In genomic region chr14:49634547-49635334, GRCh38 we compare ENCODE assay signal across 8 cellular contexts. TPM values are rescaled to one million over a fixed set of nuclear protein-coding genes. Genes with fewer than 3 reads are reported as not detected.
DNase-seq lines count a peak whose midpoint lies in the region; ATAC-seq and FAIRE-seq lines count a peak whose summit lies in the region.

DNAAF2 (minus strand) TSS chr14:49635244; CDS start chr14:49635149, 95 bp downstream.

- H3K4me1 ChIP-seq in ectodermal cell (ENCODE audit: control insufficient read depth, insufficient read depth, low read length), result peaks cover 3% of the 10 kb centered on the region

- H3K9me3 ChIP-seq in ectodermal cell (ENCODE audit: control insufficient read depth, low read length), result no peaks in the 10 kb centered on the region

- peaks cover 38% of the 10 kb centered on the region for H3K36me3 Mint-ChIP-seq in activated CD8-positive, alpha-beta T cell treated with anti-CD3 and anti-CD28 coated beads, Interleukin-2, amount 10 ng/mL, durations not matched to agents 7 days and 5 days (ENCODE audit: low read depth)

- FAIRE-seq in GM19239 (lab: Jason Lieb, UNC), result no peak

- ATAC-seq in HG03432 (IDR thresholded peaks at IDR 0.05; ENCODE audit: unreplicated experiment), result peak; percentile 30
- ATAC-seq in activated CD8-positive, alpha-beta T cell treated with anti-CD3 and anti-CD28 coated beads, Interleukin-2, amount 10 ng/mL, durations not matched to agents 7 days and 5 days, result peak; percentile 48

- no peaks in the 10 kb centered on the region for H3K9me3 Mint-ChIP-seq in activated CD8-positive, alpha-beta T cell treated with anti-CD3 and anti-CD28 coated beads, Interleukin-2, amount 10 ng/mL, durations not matched to agents 7 days and 5 days (ENCODE audit: insufficient read depth)

- POLR2A ChIA-PET in activated CD8-positive, alpha-beta T cell treated with anti-CD3 and anti-CD28 coated beads, Interleukin-2, amount 10 ng/mL, durations not matched to agents 7 days and 5 days (lab: Charles Lee), result interaction anchor here (0.6 to 2.9 kb wide), 19 partner anchors 13 to 677 kb away, joined by 3 to 66 read pairs (median 3); partner anchors contain the start of genes DMAC2L, KLHDC1, KLHDC2 and L2HGDH

- DNase-seq in Ammon's horn (ENCODE audit: low spot score) (peak; percentile 62), GM19239 (ENCODE audit: insufficient read length, low spot score) (peak; percentile 23), NCI-H510A treated with DMSO at 0.1 percent for 48 hours (lab: John Stamatoyannopoulos, UW) (peak; percentile 68), medulla oblongata (ENCODE audit: extremely low spot score) (peak; percentile 40)
- DNase-seq in activated CD8-positive, alpha-beta T cell treated with anti-CD3 and anti-CD28 coated beads, Interleukin-2, amount 10 ng/mL, durations not matched to agents 7 days and 5 days, result peak; percentile 73
- DNase-seq in stimulated activated CD8-positive, alpha-beta memory T cell treated with anti-CD3 and anti-CD28 coated beads, Interleukin-15, amount 100 ng/mL, for 4 hours (ENCODE audit: low read depth in 2 of 2), result peak; percentile 39 to 43

- H3K27ac ChIP-seq in ectodermal cell (ENCODE audit: insufficient read depth, low read depth, low read length, poor library complexity, severe bottlenecking), result peak within 1 kb of the TSS; percentile 98

- peak within 1 kb of the TSS; percentile 86 for H3K4me3 Mint-ChIP-seq in activated CD8-positive, alpha-beta T cell treated with anti-CD3 and anti-CD28 coated beads, Interleukin-2, amount 10 ng/mL, durations not matched to agents 7 days and 5 days

- no peaks in the 10 kb centered on the region for H3K36me3 ChIP-seq in ectodermal cell (ENCODE audit: control insufficient read depth, insufficient read depth, low read length)

- no peaks in the 10 kb centered on the region for H3K27me3 Mint-ChIP-seq in activated CD8-positive, alpha-beta T cell treated with anti-CD3 and anti-CD28 coated beads, Interleukin-2, amount 10 ng/mL, durations not matched to agents 7 days and 5 days (ENCODE audit: low read depth)

- peaks cover 47% of the 10 kb centered on the region for H3K4me1 Mint-ChIP-seq in activated CD8-positive, alpha-beta T cell treated with anti-CD3 and anti-CD28 coated beads, Interleukin-2, amount 10 ng/mL, durations not matched to agents 7 days and 5 days (ENCODE audit: low read depth)

- CTCF ChIA-PET in activated CD8-positive, alpha-beta T cell treated with anti-CD3 and anti-CD28 coated beads, Interleukin-2, amount 10 ng/mL, durations not matched to agents 7 days and 5 days (lab: Charles Lee), result interaction anchor here (0.8 to 5.0 kb wide), 27 partner anchors 8 to 257 kb away, joined by 3 to 118 read pairs (median 5); partner anchors contain the start of genes KLHDC1, KLHDC2, MGAT2 and NEMF

- no peaks in the 10 kb centered on the region for H3K27me3 ChIP-seq in ectodermal cell (ENCODE audit: control insufficient read depth, insufficient read depth, low read length, poor library complexity, severe bottlenecking)

- WGBS in ectodermal cell, 2 experiments, result 0% methylated on average over 80 of the region's 80 CpGs

- H3K27ac Mint-ChIP-seq in activated CD8-positive, alpha-beta T cell treated with anti-CD3 and anti-CD28 coated beads, Interleukin-2, amount 10 ng/mL, durations not matched to agents 7 days and 5 days, result peak within 1 kb of the TSS; percentile 97

- H3K4me3 ChIP-seq in ectodermal cell (ENCODE audit: insufficient read depth, low read depth, low read length), result peak within 1 kb of the TSS; percentile 83

RNA-seq across cellular contexts. Expression of gene DNAAF2, which starts in this region (rescaled TPM):
- total RNA-seq in activated CD8-positive, alpha-beta T cell treated with anti-CD3 and anti-CD28 coated beads, Interleukin-2, amount 10 ng/mL, durations not matched to agents 7 days and 5 days, result 10 to 100 TPM in 1 of 2 experiments, 1 to 10 TPM in 1; 9.3 to 10.2 TPM
- 21.5 TPM for polyA plus RNA-seq in ectodermal cell (2013, experiment 1 of 4)
- polyA plus RNA-seq in ectodermal cell (2013, experiment 2 of 4), result 22.7 TPM
- polyA plus RNA-seq in ectodermal cell (2013, experiment 3 of 4), result 21.6 TPM
- 23.2 TPM for polyA plus RNA-seq in ectodermal cell (2013, experiment 4 of 4)

Comparison
In these comparisons a context has a peak if more than half of its experiments do, and no peak if none do; other contexts are left out.
1. Peak in every context shown above with its lines: DNase-seq, ATAC-seq, H3K4me3 ChIP-seq and H3K27ac ChIP-seq.
2. DNase-seq: peak in every context shown above with its lines; median percentile 73 in activated CD8-positive, alpha-beta T cell treated with anti-CD3 and anti-CD28 coated beads, Interleukin-2, amount 10 ng/mL, durations not matched to agents 7 days and 5 days; 68 in NCI-H510A treated with DMSO at 0.1 percent for 48 hours; 62 in Ammon's horn; 41 in stimulated activated CD8-positive, alpha-beta memory T cell treated with anti-CD3 and anti-CD28 coated beads, Interleukin-15, amount 100 ng/mL, for 4 hours; 40 in medulla oblongata; 23 in GM19239.